31 cellular contexts compared by ENCODE assay signal in genomic region chr20:37142708-37143107, GRCh38. TPM values are rescaled to one million over a fixed set of nuclear protein-coding genes. Genes with fewer than 3 reads are reported as not detected.
DNase-seq lines count a peak whose midpoint lies in the region; ATAC-seq and TF ChIP-seq lines count a peak whose summit lies in the region.
"Had no signal": no experiment of that assay in that cellular context is flagged by ENCODE, and none has a peak within 500 bp of the region (broad histone marks: within the 10 kb centered on the region; RNA-seq: fewer than 3 reads in every experiment).

No MANE protein-coding gene starts in this region.

- H3K9me2 ChIP-seq in GM23248 (ENCODE audit: insufficient read depth) (no peaks in the 10 kb centered on the region), PC-3 (replicated peaks; ENCODE audit: low read length) (no peaks in the 10 kb centered on the region)

- H3F3A ChIP-seq in GM23248 (ENCODE audit: insufficient read depth) (no peaks in the 10 kb centered on the region), PC-3 (ENCODE audit: low read length, unreplicated experiment) (no peaks in the 10 kb centered on the region)

- no peaks in the 10 kb centered on the region for H3K4me1 ChIP-seq in GM23248 (ENCODE audit: insufficient read depth)
- H3K4me1 ChIP-seq in tibial nerve = no peaks in the 10 kb centered on the region
- H3K4me1 ChIP-seq in PC-3 (ENCODE audit: insufficient read depth, low read length) = no peaks in the 10 kb centered on the region
- H3K4me1 ChIP-seq: A549, BLaER1, foreskin keratinocyte, heart left ventricle, psoas muscle had no signal

- intact Hi-C loops in PC-3 (cut with micrococcal nuclease) = no loop called here

- in situ Hi-C loops in GM23248 (cut with MboI) = no loop called here

- TF ChIP-seq CTCF in AG09309 (IDR thresholded peaks at IDR 0.05; ENCODE audit: control insufficient read depth, insufficient read depth, low read depth, low read length, missing control alignments) = no peak
- no peak for TF ChIP-seq CTCF in type B pancreatic cell (conservative IDR thresholded peaks at IDR 0.05)
- TF ChIP-seq CTCF in tibial nerve (IDR thresholded peaks at IDR 0.05) = no peak
- TF ChIP-seq CTCF in PC-3 (conservative IDR thresholded peaks at IDR 0.05; ENCODE audit: low read depth, low read length) = no peak

- no peak for TF ChIP-seq POLR2A in tibial nerve (IDR thresholded peaks at IDR 0.05)

- no peak for ATAC-seq in stimulated activated naive CD8-positive, alpha-beta T cell treated with anti-CD3 and anti-CD28 coated beads, Interleukin-15, Interleukin-2, amounts not matched to agents 100 U/mL and 50 U/mL, for 24 hours
- no peak for ATAC-seq in PC-3
- ATAC-seq: A549, foreskin keratinocyte, GM12878, heart left ventricle, left cardiac atrium, psoas muscle had no signal

- H3K27ac ChIP-seq in GM23248 (no peak overlapping the region), tibial nerve (peak overlapping the region in 1 of 4 donors; percentile 16), PC-3 (ENCODE audit: low read length) (no peak overlapping the region)
- H3K27ac ChIP-seq: A549, BLaER1, foreskin keratinocyte, heart left ventricle, neutrophil, psoas muscle, thoracic aorta, VCaP had no signal

- TF ChIP-seq EP300 in tibial nerve (IDR thresholded peaks at IDR 0.05) = no peak

- H3K4me2 ChIP-seq in GM23248 (ENCODE audit: unreplicated experiment) (no peak overlapping the region), PC-3 (ENCODE audit: low read length) (no peak overlapping the region)
- H3K4me2 ChIP-seq: A549, BLaER1 had no signal

- H3K27me3 ChIP-seq in GM23248 (replicated peaks; ENCODE audit: insufficient read depth) = no peaks in the 10 kb centered on the region
- no peaks in the 10 kb centered on the region for H3K27me3 ChIP-seq in tibial nerve
- H3K27me3 ChIP-seq in PC-3 (ENCODE audit: low read length) = no peaks in the 10 kb centered on the region
- H3K27me3 ChIP-seq: BLaER1, heart left ventricle, neutrophil had no signal

- no peaks in the 10 kb centered on the region for H3K27me3 Mint-ChIP-seq in type B pancreatic cell
- H3K27me3 Mint-ChIP-seq: memory B cell; stimulated activated naive CD8-positive, alpha-beta T cell treated with anti-CD3 and anti-CD28 coated beads, Interleukin-15, Interleukin-2, amounts not matched to agents 100 ng/mL and 50 ng/mL, for 24 hours had no signal

- POLR2A ChIA-PET in PC-3 (lab: Charles Lee; ENCODE audit: unreplicated experiment) = no interaction called here

- no peaks in the 10 kb centered on the region for H4K20me1 ChIP-seq in GM23248 (ENCODE audit: insufficient read depth)
- no peaks in the 10 kb centered on the region for H4K20me1 ChIP-seq in PC-3 (ENCODE audit: low read length)
- H4K20me1 ChIP-seq: BLaER1 had no signal

- no peaks in the 10 kb centered on the region for H3K36me3 ChIP-seq in GM23248 (ENCODE audit: low read depth)
- peaks cover 0 to 35% (median 0%) of the 10 kb centered on the region in 3 donors for H3K36me3 ChIP-seq in tibial nerve
- no peaks in the 10 kb centered on the region for H3K36me3 ChIP-seq in PC-3 (ENCODE audit: low read depth, low read length)
- H3K36me3 ChIP-seq: BLaER1, neutrophil, thoracic aorta had no signal

- H3K9ac ChIP-seq in GM23248 = no peak overlapping the region
- no peak overlapping the region for H3K9ac ChIP-seq in PC-3 (ENCODE audit: low read length)
- H3K9ac ChIP-seq: BLaER1 had no signal

- no peaks in the 10 kb centered on the region for H3K79me2 ChIP-seq in GM23248 (ENCODE audit: insufficient read depth)
- H3K79me2 ChIP-seq in PC-3 (ENCODE audit: low read length) = no peaks in the 10 kb centered on the region

- no peaks in the 10 kb centered on the region for H3K36me3 Mint-ChIP-seq in type B pancreatic cell

- DNase-seq in AG09309 (ENCODE audit: low read depth) (peak; percentile 1), GM23248 (peak; percentile 23), astrocyte of the hippocampus (ENCODE audit: low read depth, low spot score) (peak; percentile 68), kidney tubule cell (ENCODE audit: low spot score) (peak; percentile 49), type B pancreatic cell (ENCODE audit: extremely low spot score, unreplicated experiment) (no peak), tibial nerve (ENCODE audit: low spot score in 2 of 2) (no peak), PC-3 (no peak)
- no peak for DNase-seq in stimulated activated naive CD8-positive, alpha-beta T cell treated with anti-CD3 and anti-CD28 coated beads, Interleukin-15, Interleukin-2, amounts not matched to agents 100 U/mL and 50 U/mL, for 24 hours
- DNase-seq: activated CD4-positive, alpha-beta T cell treated with anti-CD3 and anti-CD28 coated beads for 4 hours; activated effector memory CD4-positive, alpha-beta T cell treated with Interleukin-2 at 50 U/mL for 16 hours; DMS79; effector CD4-positive, alpha-beta T cell; erythroblast; heart left ventricle; KG1; left cardiac atrium; NCI-H1417 treated with DMSO at 0.1 percent for 48 hours; NCI-H446 treated with DMSO at 0.1 percent for 48 hours; OCI-M1; psoas muscle had no signal

- 85 to 86% methylated on average over 3 of the region's 3 CpGs for WGBS in GM23248 (ENCODE audit: low coverage in 1 of 2, low lambda C conversion rate in 2 of 2, missing lambda C conversion rate in 2 of 2), 2 experiments
- 61 to 66% methylated on average over 3 of the region's 3 CpGs for WGBS in tibial nerve, 2 donors

- no peak overlapping the region for H3K27ac Mint-ChIP-seq in type B pancreatic cell
- H3K27ac Mint-ChIP-seq: brain; memory B cell; stimulated activated naive CD8-positive, alpha-beta T cell treated with anti-CD3 and anti-CD28 coated beads, Interleukin-15, Interleukin-2, amounts not matched to agents 100 ng/mL and 50 ng/mL, for 24 hours; T-helper 2 cell treated with Interferon-gamma antibody and Interleukin-4, amounts not matched to agents 5 μg/mL and 100 μg/mL, for 36 hours had no signal

- no peaks in the 10 kb centered on the region for H3K9me3 Mint-ChIP-seq in type B pancreatic cell
- H3K9me3 Mint-ChIP-seq: brain; memory B cell; stimulated activated naive CD8-positive, alpha-beta T cell treated with anti-CD3 and anti-CD28 coated beads, Interleukin-15, Interleukin-2, amounts not matched to agents 100 ng/mL and 50 ng/mL, for 24 hours; T-helper 2 cell treated with Interferon-gamma antibody and Interleukin-4, amounts not matched to agents 5 μg/mL and 100 μg/mL, for 36 hours had no signal

- H2AFZ ChIP-seq in GM23248 (no peak overlapping the region), PC-3 (ENCODE audit: low read length) (no peak overlapping the region)

- BruUV-seq in PC-3 (replicated peaks; lab: Mats Ljungman, UMichigan) = no TSS peak

- no peak overlapping the region for H3K4me3 ChIP-seq in AG09309 (ENCODE audit: control insufficient read depth, low read depth, low read length)
- no peak overlapping the region for H3K4me3 ChIP-seq in GM23248
- no peak overlapping the region for H3K4me3 ChIP-seq in tibial nerve
- H3K4me3 ChIP-seq in PC-3 (ENCODE audit: low read length) = no peak overlapping the region
- H3K4me3 ChIP-seq: A549, BLaER1, GM12878, heart left ventricle, psoas muscle, thoracic aorta had no signal

- H3K4me1 Mint-ChIP-seq in type B pancreatic cell (ENCODE audit: unreplicated experiment) = no peaks in the 10 kb centered on the region
- H3K4me1 Mint-ChIP-seq: brain, memory B cell had no signal

- H3K4me3 Mint-ChIP-seq in type B pancreatic cell = no peak overlapping the region
- H3K4me3 Mint-ChIP-seq: brain; memory B cell; stimulated activated naive CD8-positive, alpha-beta T cell treated with anti-CD3 and anti-CD28 coated beads, Interleukin-15, Interleukin-2, amounts not matched to agents 100 ng/mL and 50 ng/mL, for 24 hours; T-helper 2 cell treated with Interferon-gamma antibody and Interleukin-4, amounts not matched to agents 5 μg/mL and 100 μg/mL, for 36 hours had no signal

- CTCF ChIA-PET in PC-3 (lab: Charles Lee) = interaction anchor here (0.6 kb wide), 1 partner anchor 11 kb away, joined by 6 read pairs; no protein-coding TSS in a partner anchor

- H3K9me3 ChIP-seq in GM23248 (ENCODE audit: low read depth) = no peaks in the 10 kb centered on the region
- no peaks in the 10 kb centered on the region for H3K9me3 ChIP-seq in tibial nerve
- no peaks in the 10 kb centered on the region for H3K9me3 ChIP-seq in PC-3 (ENCODE audit: low read length)
- H3K9me3 ChIP-seq: A549, BLaER1, heart left ventricle, neutrophil, psoas muscle, thoracic aorta had no signal

RNA-seq across cellular contexts. Expression of gene RPN2, which starts 36.4 kb away (rescaled TPM):
- 339 and 368 TPM in 2 replicates for total RNA-seq in GM23248 (2014; rRNA removed; shearing (Covaris generic))
- 370 and 379 TPM in 2 replicates for polyA plus RNA-seq in GM23248 (2016; fragmentation: Nextera tagmentation; extraction: Ambion mirVana)
- total RNA-seq in type B pancreatic cell (ENCODE audit: low replicate concordance) (184 and 206 TPM in 2 replicates), tibial nerve (100 to 1,000 TPM in 2 of 4 donors, 10 to 100 TPM in 2; 87.7 to 124 (median 101) TPM), PC-3 (2014; rRNA removed) (257 and 274 TPM in 2 replicates)

RNA-seq across cellular contexts. Expression of gene MROH8, which starts 36.6 kb away (rescaled TPM):
- 0.25 and 4.2 TPM in 2 replicates for total RNA-seq in GM23248 (2014; rRNA removed; shearing (Covaris generic))
- 0.89 and 1.0 TPM in 2 replicates for polyA plus RNA-seq in GM23248 (2016; fragmentation: Nextera tagmentation; extraction: Ambion mirVana)
- total RNA-seq in type B pancreatic cell (ENCODE audit: low replicate concordance) = 2.5 and 4.8 TPM in 2 replicates
- 1 to 10 TPM; 1.9 to 2.7 (median 2.4) TPM for total RNA-seq in tibial nerve
- 0.58 and 0.98 TPM in 2 replicates for total RNA-seq in PC-3 (2014; rRNA removed)

RNA-seq across cellular contexts. Expression of gene RBL1, which starts 46.9 kb away (rescaled TPM):
- total RNA-seq in GM23248 (2014; rRNA removed; shearing (Covaris generic)) = 7.0 and 16.6 TPM in 2 replicates
- 4.4 and 5.0 TPM in 2 replicates for polyA plus RNA-seq in GM23248 (2016; fragmentation: Nextera tagmentation; extraction: Ambion mirVana)
- total RNA-seq in type B pancreatic cell (ENCODE audit: low replicate concordance) (7.6 and 16.0 TPM in 2 replicates), tibial nerve (10 to 100 TPM in 3 of 4 donors, 1 to 10 TPM in 1; 8.0 to 30.6 (median 12.3) TPM), PC-3 (2014; rRNA removed) (17.3 and 41.1 TPM in 2 replicates)

Comparison
In these comparisons a context has a peak if more than half of its experiments do, and no peak if none do; other contexts are left out.
1. DNase-seq: peak in AG09309 (single experiment), GM23248 (single experiment), astrocyte of the hippocampus (single experiment) and kidney tubule cell (single experiment); none in stimulated activated naive CD8-positive, alpha-beta T cell treated with anti-CD3 and anti-CD28 coated beads, Interleukin-15, Interleukin-2, amounts not matched to agents 100 U/mL and 50 U/mL, for 24 hours (single experiment), type B pancreatic cell (single experiment), tibial nerve (0 of 2) and PC-3 (single experiment).